26 cellular contexts compared by ENCODE assay signal in genomic region chr2:191379375-191379774, GRCh38.
"Had no signal": no experiment of that assay in that cellular context is flagged by ENCODE, and none has a peak within 500 bp of the region (broad histone marks: within the 10 kb centered on the region; RNA-seq: fewer than 3 reads in every experiment).

No MANE protein-coding gene starts in this region.

- H3K4me1 ChIP-seq: testis had no signal

- H3K27me3 ChIP-seq: ascending aorta, pancreas, testis, transverse colon had no signal

- H3K36me3 Mint-ChIP-seq: brain, immature natural killer cell had no signal

- DNase-seq: activated CD4-positive, alpha-beta T cell treated with anti-CD3 and anti-CD28 coated beads for 4 hours; activated CD4-positive, alpha-beta T cell treated with anti-CD3 and anti-CD28 coated beads, Interleukin-2, amount 50 U/mL, for 4 hours; activated CD8-positive, alpha-beta memory T cell treated with anti-CD3 and anti-CD28 coated beads for 24 hours; activated effector memory CD4-positive, alpha-beta T cell treated with Interleukin-2 at 50 U/mL for 16 hours; activated naive CD4-positive, alpha-beta T cell treated with Interleukin-2 at 50 U/mL for 16 hours; activated naive CD8-positive, alpha-beta T cell treated with anti-CD3 and anti-CD28 coated beads for 36 hours; cortex of kidney; effector memory CD8-positive, alpha-beta T cell; head of caudate nucleus; hypothalamus; immature natural killer cell; left ventricle myocardium superior; mammary epithelial cell; naive B cell; pancreas; psoas muscle; stimulated activated CD4-positive, alpha-beta T cell treated with anti-CD3 and anti-CD28 coated beads, Interleukin-2, amount 100 ng/mL, for 48 hours; stimulated activated naive CD8-positive, alpha-beta T cell treated with anti-CD3 and anti-CD28 coated beads, Interleukin-15, Interleukin-2, amounts not matched to agents 100 U/mL and 50 U/mL, for 24 hours; SW 1271; T-helper 9 cell; testis; transverse colon had no signal

- H3K27me3 Mint-ChIP-seq: activated naive CD8-positive, alpha-beta T cell treated with anti-CD3 and anti-CD28 coated beads for 36 hours; brain; naive B cell had no signal

- H3K4me3 ChIP-seq: ascending aorta, pancreas, psoas muscle, testis, transverse colon had no signal

- H3K4me1 Mint-ChIP-seq: immature natural killer cell had no signal

- H3K27ac ChIP-seq: psoas muscle, testis, transverse colon, VCaP had no signal

- H3K27ac Mint-ChIP-seq: activated naive CD8-positive, alpha-beta T cell treated with anti-CD3 and anti-CD28 coated beads for 36 hours; brain; effector memory CD8-positive, alpha-beta T cell; immature natural killer cell; T-helper 1 cell treated with Interleukin-12 subunit alpha and Interleukin-12 subunit beta and Interleukin-4 antibody, amounts not matched to agents 30 μg/mL and 1 μg/mL, for 36 hours had no signal

- H3K36me3 ChIP-seq: pancreas, transverse colon had no signal

- H3K9me3 ChIP-seq: ascending aorta, pancreas, psoas muscle, testis, transverse colon had no signal

- ATAC-seq: effector memory CD8-positive, alpha-beta T cell; left ventricle myocardium superior; psoas muscle; stimulated activated naive CD8-positive, alpha-beta T cell treated with anti-CD3 and anti-CD28 coated beads, Interleukin-15, Interleukin-2, amounts not matched to agents 100 U/mL and 50 U/mL, for 24 hours had no signal

- H3K4me3 Mint-ChIP-seq: activated naive CD8-positive, alpha-beta T cell treated with anti-CD3 and anti-CD28 coated beads for 36 hours; brain; effector memory CD8-positive, alpha-beta T cell; immature natural killer cell; naive B cell; T-helper 1 cell treated with Interleukin-12 subunit alpha and Interleukin-12 subunit beta and Interleukin-4 antibody, amounts not matched to agents 30 μg/mL and 1 μg/mL, for 36 hours had no signal

- H3K9me3 Mint-ChIP-seq: activated naive CD8-positive, alpha-beta T cell treated with anti-CD3 and anti-CD28 coated beads for 36 hours; brain; effector memory CD8-positive, alpha-beta T cell; immature natural killer cell; naive B cell; T-helper 1 cell treated with Interleukin-12 subunit alpha and Interleukin-12 subunit beta and Interleukin-4 antibody, amounts not matched to agents 30 μg/mL and 1 μg/mL, for 36 hours had no signal
